In the genomic region with DNA sequence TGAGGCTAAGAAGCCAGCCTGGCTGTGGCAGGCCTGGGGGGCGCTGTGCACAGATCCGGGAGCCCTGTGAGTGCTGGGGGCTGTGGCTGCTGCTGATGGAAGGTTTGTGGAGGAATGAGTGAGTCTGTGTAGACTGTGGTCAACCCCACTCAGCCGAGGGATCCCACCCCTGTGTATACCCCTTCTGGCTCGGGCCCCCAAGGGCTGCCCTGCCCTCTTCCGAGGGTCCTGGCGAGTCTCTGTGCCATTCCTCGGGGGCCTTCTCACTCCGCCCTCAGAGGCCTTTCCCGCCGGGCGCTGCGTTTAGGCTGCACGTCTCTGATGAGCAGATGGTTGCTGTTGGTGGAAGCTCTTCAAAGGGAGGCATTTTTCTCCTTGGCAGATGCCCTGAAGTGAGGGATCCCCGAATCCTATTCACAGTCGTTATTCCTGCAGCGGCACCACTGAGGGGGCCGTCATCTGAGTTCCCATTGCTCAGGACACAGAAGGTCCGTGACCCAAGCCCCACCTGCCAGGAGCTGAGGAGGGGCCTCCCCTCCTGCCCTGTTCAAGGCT, we compare ENCODE assay signal across 31 cellular contexts.
DNase-seq lines count a peak whose midpoint lies in the region; ATAC-seq and TF ChIP-seq lines count a peak whose summit lies in the region.
"Had no signal": no experiment of that assay in that cellular context is flagged by ENCODE, and none has a peak within 500 bp of the region (broad histone marks: within the 10 kb centered on the region; RNA-seq: fewer than 3 reads in every experiment).

No MANE protein-coding gene starts in this region.

- TF ChIP-seq POLR2A in esophagus muscularis mucosa (IDR thresholded peaks at IDR 0.05; ENCODE audit: low read depth) = no peak

- H3K4me2 ChIP-seq in trophoblast cell (ENCODE audit: low read length) = no peak overlapping the region
- H3K4me2 ChIP-seq: hepatocyte, smooth muscle cell had no signal

- no peak for TF ChIP-seq CTCF in HEK293 (tag by site-specific recombination; IDR thresholded peaks at IDR 0.05)
- no peak for TF ChIP-seq CTCF in esophagus muscularis mucosa (IDR thresholded peaks at IDR 0.05)
- TF ChIP-seq CTCF in osteocyte (IDR thresholded peaks at IDR 0.05) = no peak

- TF ChIP-seq EP300 in esophagus muscularis mucosa (IDR thresholded peaks at IDR 0.05) = no peak

- DNase-seq in SK-N-MC (ENCODE audit: low read depth, low spot score) = no peak
- DNase-seq in esophagus muscularis mucosa (ENCODE audit: extremely low spot score) = no peak
- DNase-seq in trophoblast cell = no peak
- no peak for DNase-seq in stimulated activated CD4-positive, alpha-beta T cell treated with anti-CD3 and anti-CD28 coated beads, Interleukin-2, amount 100 ng/mL, for 48 hours
- no peak for DNase-seq in osteocyte (ENCODE audit: extremely low spot score, unreplicated experiment)
- DNase-seq: activated CD4-positive, alpha-beta T cell treated with anti-CD3 and anti-CD28 coated beads, Interleukin-2, amount 10 ng/mL, durations not matched to agents 7 days and 5 days; activated effector memory CD4-positive, alpha-beta T cell treated with anti-CD3 and anti-CD28 coated beads, Interleukin-2, amount 50 U/mL, for 16 hours; activated naive CD8-positive, alpha-beta T cell treated with anti-CD3 and anti-CD28 coated beads for 36 hours; activated T-cell treated with anti-CD3 and anti-CD28 coated beads, Interleukin-2, amount 50 U/mL, for 24 hours; aorta; CD4-positive, alpha-beta memory T cell; EL; foreskin fibroblast; GOT3; NCI-H1092; NCI-H1930; pancreas; Peyer's patch; SIG-M5; stimulated activated naive CD4-positive, alpha-beta T cell treated with Interleukin-2 at 50 U/mL for 16 hours; T-helper 9 cell; testis had no signal

- no peak overlapping the region for H2AK5ac ChIP-seq in trophoblast cell (ENCODE audit: low read length)

- no peak overlapping the region for H3K14ac ChIP-seq in trophoblast cell (ENCODE audit: low read length)

- H3K9ac ChIP-seq in SK-N-MC (ENCODE audit: insufficient read length) (no peak overlapping the region), trophoblast cell (ENCODE audit: low read length) (no peak overlapping the region)

- CTCF ChIA-PET in HEK293 (lab: Yijun Ruan, JAX) = no interaction called here

- H3K18ac ChIP-seq in trophoblast cell (ENCODE audit: low read length) = no peak overlapping the region

- no peak overlapping the region for H2BK5ac ChIP-seq in trophoblast cell (ENCODE audit: low read depth, low read length, poor library complexity)

- no peaks in the 10 kb centered on the region for H3K79me2 ChIP-seq in trophoblast cell (ENCODE audit: control insufficient read depth, insufficient read depth, low read length, poor library complexity)
- H3K79me2 ChIP-seq: hepatocyte had no signal

- peaks cover 0 to 69% of the 10 kb centered on the region in 2 experiments; a peak in 1 of 3 replicates for H3K36me3 ChIP-seq in HEK293 (ENCODE audit: control insufficient read depth in 2 of 2, insufficient read depth in 1 of 2, low read length in 2 of 2)
- H3K36me3 ChIP-seq in SK-N-MC (ENCODE audit: insufficient read depth, low read length) = no peaks in the 10 kb centered on the region; the same call in 1 of the 2 replicates
- peaks cover 15 to 89% (median 71%) of the 10 kb centered on the region in 4 donors for H3K36me3 ChIP-seq in esophagus muscularis mucosa
- peaks cover 47 to 49% of the 10 kb centered on the region in 2 experiments for H3K36me3 ChIP-seq in trophoblast cell (ENCODE audit: control insufficient read depth in 1 of 2, insufficient read depth in 2 of 2, low read length in 2 of 2)
- H3K36me3 ChIP-seq: pancreas had no signal

- 95% methylated on average over 17 of the region's 18 CpGs for WGBS in esophagus muscularis mucosa
- no CpG with 5 or more reads among the region's 18 CpGs for WGBS in trophoblast cell (ENCODE audit: extremely low coverage, insufficient coverage, insufficient read length)

- no peak for ATAC-seq in HG02970 (IDR thresholded peaks at IDR 0.05; ENCODE audit: low FRiP score, unreplicated experiment)
- ATAC-seq in GM21528 (IDR thresholded peaks at IDR 0.05; ENCODE audit: low FRiP score, unreplicated experiment) = no peak

- no peak overlapping the region for H2AFZ ChIP-seq in trophoblast cell (ENCODE audit: insufficient read depth, low read length, poor library complexity)
- H2AFZ ChIP-seq: hepatocyte had no signal

- no peak overlapping the region for H3K4me3 Mint-ChIP-seq in osteocyte (ENCODE audit: unreplicated experiment)
- H3K4me3 Mint-ChIP-seq: activated CD4-positive, alpha-beta T cell treated with anti-CD3 and anti-CD28 coated beads, Interleukin-2, amount 10 ng/mL, durations not matched to agents 7 days and 5 days; activated naive CD8-positive, alpha-beta T cell treated with anti-CD3 and anti-CD28 coated beads for 36 hours; activated T-cell treated with anti-CD3 and anti-CD28 coated beads, Interleukin-2, amount 50 U/mL, for 24 hours; CD4-positive, alpha-beta memory T cell; nephron had no signal

- POLR2A ChIA-PET in HEK293 (lab: Yijun Ruan, JAX) = no interaction called here

- H2BK12ac ChIP-seq in trophoblast cell (ENCODE audit: low read length) = no peak overlapping the region

- H3K79me1 ChIP-seq in trophoblast cell (ENCODE audit: low read length) = no peaks in the 10 kb centered on the region

- no peak overlapping the region for H3K27ac Mint-ChIP-seq in osteocyte (ENCODE audit: unreplicated experiment)
- H3K27ac Mint-ChIP-seq: activated naive CD8-positive, alpha-beta T cell treated with anti-CD3 and anti-CD28 coated beads for 36 hours; activated T-cell treated with anti-CD3 and anti-CD28 coated beads, Interleukin-2, amount 50 U/mL, for 24 hours had no signal

- H3K27me3 ChIP-seq in esophagus muscularis mucosa (no peaks in the 10 kb centered on the region), trophoblast cell (ENCODE audit: insufficient read depth, low read length) (no peaks in the 10 kb centered on the region)
- H3K27me3 ChIP-seq: hepatocyte, pancreas, Peyer's patch, right atrium auricular region, testis had no signal

- no peak overlapping the region for H4K8ac ChIP-seq in trophoblast cell (ENCODE audit: low read depth, low read length)

- no peaks in the 10 kb centered on the region for H3K9me3 Mint-ChIP-seq in osteocyte (ENCODE audit: unreplicated experiment)
- H3K9me3 Mint-ChIP-seq: activated CD4-positive, alpha-beta T cell treated with anti-CD3 and anti-CD28 coated beads, Interleukin-2, amount 10 ng/mL, durations not matched to agents 7 days and 5 days; activated naive CD8-positive, alpha-beta T cell treated with anti-CD3 and anti-CD28 coated beads for 36 hours; activated T-cell treated with anti-CD3 and anti-CD28 coated beads, Interleukin-2, amount 50 U/mL, for 24 hours; CD4-positive, alpha-beta memory T cell; nephron had no signal

- H3K9me3 ChIP-seq in HEK293 (ENCODE audit: control insufficient read depth, insufficient read depth, low read depth, low read length) (no peaks in the 10 kb centered on the region), SK-N-MC (ENCODE audit: low read depth, low read length) (no peaks in the 10 kb centered on the region), esophagus muscularis mucosa (no peaks in the 10 kb centered on the region), trophoblast cell (ENCODE audit: insufficient read depth, low read depth, low read length) (no peaks in the 10 kb centered on the region)
- H3K9me3 ChIP-seq: pancreas, Peyer's patch, right atrium auricular region, testis had no signal

- no peak overlapping the region for H4K12ac ChIP-seq in trophoblast cell (ENCODE audit: low read depth, low read length)

- intact Hi-C loops in esophagus muscularis mucosa (cut with DNase I) = no loop called here

- no peak overlapping the region for H3K27ac ChIP-seq in HEK293 (ENCODE audit: extremely low read depth, low read depth, low read length)
- peak overlapping the region; percentile 21 for H3K27ac ChIP-seq in SK-N-MC
- peak overlapping the region in 3 of 4 donors; percentile 37 to 68 (median 58) for H3K27ac ChIP-seq in esophagus muscularis mucosa (replicated peaks in 1 of 4)
- no peak overlapping the region for H3K27ac ChIP-seq in trophoblast cell (ENCODE audit: low read depth, low read length)
- H3K27ac ChIP-seq: hepatocyte, pancreas, testis had no signal

- H3K23ac ChIP-seq in trophoblast cell (ENCODE audit: low read length) = no peak overlapping the region

- H3K4me1 Mint-ChIP-seq in osteocyte (ENCODE audit: unreplicated experiment) = peaks cover 3% of the 10 kb centered on the region
- H3K4me1 Mint-ChIP-seq: activated CD4-positive, alpha-beta T cell treated with anti-CD3 and anti-CD28 coated beads, Interleukin-2, amount 10 ng/mL, durations not matched to agents 7 days and 5 days; activated naive CD8-positive, alpha-beta T cell treated with anti-CD3 and anti-CD28 coated beads for 36 hours had no signal

- H4K91ac ChIP-seq in trophoblast cell (ENCODE audit: low read depth, low read length) = no peak overlapping the region

- H3K4ac ChIP-seq in trophoblast cell (ENCODE audit: low read depth, low read length) = no peak overlapping the region

- no peaks in the 10 kb centered on the region for H3K27me3 Mint-ChIP-seq in osteocyte (ENCODE audit: unreplicated experiment)
- H3K27me3 Mint-ChIP-seq: activated CD4-positive, alpha-beta T cell treated with anti-CD3 and anti-CD28 coated beads, Interleukin-2, amount 10 ng/mL, durations not matched to agents 7 days and 5 days; activated naive CD8-positive, alpha-beta T cell treated with anti-CD3 and anti-CD28 coated beads for 36 hours; activated T-cell treated with anti-CD3 and anti-CD28 coated beads, Interleukin-2, amount 50 U/mL, for 24 hours; CD4-positive, alpha-beta memory T cell had no signal

- peaks cover 10% of the 10 kb centered on the region for H3K36me3 Mint-ChIP-seq in osteocyte (ENCODE audit: unreplicated experiment)
- H3K36me3 Mint-ChIP-seq: activated naive CD8-positive, alpha-beta T cell treated with anti-CD3 and anti-CD28 coated beads for 36 hours had no signal

- H2BK120ac ChIP-seq in trophoblast cell (ENCODE audit: insufficient read depth, low read length, poor library complexity) = no peak overlapping the region

- H3K4me1 ChIP-seq in HEK293 (ENCODE audit: control insufficient read depth, insufficient read depth, low read length) (no peaks in the 10 kb centered on the region), esophagus muscularis mucosa (peaks cover 48 to 90% (median 73%) of the 10 kb centered on the region in 4 donors), trophoblast cell (ENCODE audit: control insufficient read depth in 1 of 2, insufficient read depth in 2 of 2, low read length in 2 of 2) (no peaks in the 10 kb centered on the region)
- H3K4me1 ChIP-seq: pancreas had no signal

- no peak overlapping the region for H3K4me3 ChIP-seq in HEK293 (ENCODE audit: low read depth, low read length)
- H3K4me3 ChIP-seq in SK-N-MC = no peak overlapping the region
- no peak overlapping the region for H3K4me3 ChIP-seq in esophagus muscularis mucosa
- peak overlapping the region; percentile 11 for H3K4me3 ChIP-seq in trophoblast cell (ENCODE audit: low read depth, low read length)
- H3K4me3 ChIP-seq: hepatocyte, K562, lung, pancreas, Peyer's patch, right atrium auricular region, smooth muscle cell, testis had no signal

TF ChIP-seq in HEK293, 187 proteins besides CTCF, POLR2A, EP300 and RAD21:
- TF ChIP-seq GLIS2 (tag by site-specific recombination; IDR thresholded peaks at IDR 0.05) (peak; percentile 50; the same call in 1 of the 2 replicates), SALL2 (tag by site-specific recombination; IDR thresholded peaks at IDR 0.05; ENCODE audit: borderline replicate concordance) (no peak)

Comparison
In these comparisons a context has a peak if more than half of its experiments do, and no peak if none do; other contexts are left out.
1. H3K27ac ChIP-seq: peak in SK-N-MC (single experiment) and esophagus muscularis mucosa (3 of 4); none in HEK293 (single experiment) and trophoblast cell (single experiment).